26 cellular contexts compared by ENCODE assay signal in the genomic region with DNA sequence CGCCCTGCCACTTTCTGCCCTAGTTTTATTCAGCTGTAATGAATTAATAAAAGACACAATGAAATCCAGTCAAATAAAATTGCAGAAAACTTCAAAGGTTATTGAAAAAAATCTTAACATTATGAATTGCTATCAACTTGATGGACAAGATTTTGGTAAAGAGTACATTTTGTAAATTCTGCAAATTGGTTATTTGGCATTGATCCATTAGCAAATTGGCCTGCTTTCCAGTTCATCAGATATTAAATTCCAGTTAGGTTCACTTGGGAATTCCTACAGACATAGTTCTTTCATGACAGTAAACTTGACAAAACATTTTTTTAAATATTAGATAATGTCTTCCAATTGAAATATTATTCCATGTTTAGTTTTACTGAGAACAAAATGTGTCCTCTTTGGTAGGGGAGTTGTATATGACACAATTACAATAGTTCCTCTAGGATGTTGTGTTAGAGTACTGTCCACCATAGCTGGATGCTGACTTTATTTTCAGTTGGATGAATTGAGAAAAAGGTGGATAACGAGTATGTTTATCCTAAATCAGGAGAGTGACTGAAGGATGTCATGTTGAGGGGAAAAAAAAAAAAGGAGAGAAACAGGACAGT.
"Had no signal": no experiment of that assay in that cellular context is flagged by ENCODE, and none has a peak within 500 bp of the region (broad histone marks: within the 10 kb centered on the region; RNA-seq: fewer than 3 reads in every experiment).

No MANE protein-coding gene starts in this region.

- H3K4me1 ChIP-seq: right lobe of liver, uterus had no signal

- H3K27me3 Mint-ChIP-seq: activated CD4-positive, alpha-beta T cell treated with anti-CD3 and anti-CD28 coated beads for 36 hours; activated CD8-positive, alpha-beta memory T cell treated with anti-CD3 and anti-CD28 coated beads, Interleukin-2, amount 10 ng/mL, durations not matched to agents 7 days and 5 days; activated naive CD8-positive, alpha-beta T cell treated with anti-CD3 and anti-CD28 coated beads, Interleukin-2, amount 10 ng/mL, durations not matched to agents 7 days and 5 days; effector memory CD8-positive, alpha-beta T cell; memory B cell; stimulated activated memory B cell treated with anti-CD40 and anti-IgM and Interleukin-4, amounts not matched to agents 10 μg/mL and 1 μg/mL and 100 μg/mL, for 72 hours; stimulated activated naive CD8-positive, alpha-beta T cell treated with anti-CD3 and anti-CD28 coated beads, Interleukin-15, amount 100 ng/mL, for 72 hours; type B pancreatic cell had no signal

- H3K9me3 ChIP-seq: right lobe of liver, uterus had no signal

- H3K27ac ChIP-seq: right lobe of liver, uterus had no signal

- H3K27ac Mint-ChIP-seq: activated CD4-positive, alpha-beta T cell treated with anti-CD3 and anti-CD28 coated beads for 36 hours; activated CD8-positive, alpha-beta memory T cell treated with anti-CD3 and anti-CD28 coated beads, Interleukin-2, amount 10 ng/mL, durations not matched to agents 7 days and 5 days; activated CD8-positive, alpha-beta T cell treated with anti-CD3 and anti-CD28 coated beads, Interleukin-2, amount 10 ng/mL, durations not matched to agents 7 days and 5 days; activated naive CD4-positive, alpha-beta T cell treated with anti-CD3 and anti-CD28 coated beads for 36 hours; activated naive CD8-positive, alpha-beta T cell treated with anti-CD3 and anti-CD28 coated beads, Interleukin-2, amount 10 ng/mL, durations not matched to agents 7 days and 5 days; activated T-cell treated with anti-CD3 and anti-CD28 coated beads, Interleukin-2, amount 50 U/mL, for 72 hours; effector memory CD8-positive, alpha-beta T cell; memory B cell; natural killer cell; stimulated activated naive CD8-positive, alpha-beta T cell treated with anti-CD3 and anti-CD28 coated beads, Interleukin-15, amount 100 ng/mL, for 72 hours; type B pancreatic cell had no signal

- H3K9me3 Mint-ChIP-seq: activated naive CD4-positive, alpha-beta T cell treated with anti-CD3 and anti-CD28 coated beads for 36 hours; activated naive CD8-positive, alpha-beta T cell treated with anti-CD3 and anti-CD28 coated beads, Interleukin-2, amount 10 ng/mL, durations not matched to agents 7 days and 5 days; activated T-cell treated with anti-CD3 and anti-CD28 coated beads, Interleukin-2, amount 50 U/mL, for 72 hours; effector memory CD8-positive, alpha-beta T cell; natural killer cell; stimulated activated naive CD8-positive, alpha-beta T cell treated with anti-CD3 and anti-CD28 coated beads, Interleukin-15, amount 100 ng/mL, for 72 hours; type B pancreatic cell had no signal

- H3K36me3 Mint-ChIP-seq: natural killer cell had no signal

- ATAC-seq: activated CD4-positive, alpha-beta T cell treated with anti-CD3 and anti-CD28 coated beads for 36 hours; activated CD8-positive, alpha-beta memory T cell treated with anti-CD3 and anti-CD28 coated beads, Interleukin-2, amount 10 ng/mL, durations not matched to agents 7 days and 5 days; activated CD8-positive, alpha-beta T cell treated with anti-CD3 and anti-CD28 coated beads, Interleukin-2, amount 10 ng/mL, durations not matched to agents 7 days and 5 days; activated T-cell treated with anti-CD3 and anti-CD28 coated beads, Interleukin-2, amount 50 U/mL, for 72 hours; effector memory CD8-positive, alpha-beta T cell; natural killer cell; right lobe of liver; stimulated activated memory B cell treated with anti-CD40 and anti-IgM and Interleukin-4, amounts not matched to agents 10 μg/mL and 1 μg/mL and 100 μg/mL, for 72 hours; stimulated activated naive CD8-positive, alpha-beta T cell treated with anti-CD3 and anti-CD28 coated beads, Interleukin-15, amount 100 ng/mL, for 72 hours had no signal

- H3K27me3 ChIP-seq: right lobe of liver, uterus had no signal

- H3K4me3 Mint-ChIP-seq: activated CD4-positive, alpha-beta T cell treated with anti-CD3 and anti-CD28 coated beads for 36 hours; activated CD8-positive, alpha-beta memory T cell treated with anti-CD3 and anti-CD28 coated beads, Interleukin-2, amount 10 ng/mL, durations not matched to agents 7 days and 5 days; activated CD8-positive, alpha-beta T cell treated with anti-CD3 and anti-CD28 coated beads, Interleukin-2, amount 10 ng/mL, durations not matched to agents 7 days and 5 days; activated naive CD4-positive, alpha-beta T cell treated with anti-CD3 and anti-CD28 coated beads for 36 hours; activated naive CD8-positive, alpha-beta T cell treated with anti-CD3 and anti-CD28 coated beads, Interleukin-2, amount 10 ng/mL, durations not matched to agents 7 days and 5 days; activated T-cell treated with anti-CD3 and anti-CD28 coated beads, Interleukin-2, amount 50 U/mL, for 72 hours; effector memory CD8-positive, alpha-beta T cell; memory B cell; natural killer cell; stimulated activated memory B cell treated with anti-CD40 and anti-IgM and Interleukin-4, amounts not matched to agents 10 μg/mL and 1 μg/mL and 100 μg/mL, for 72 hours; stimulated activated naive CD8-positive, alpha-beta T cell treated with anti-CD3 and anti-CD28 coated beads, Interleukin-15, amount 100 ng/mL, for 72 hours; type B pancreatic cell had no signal

- H3K4me1 Mint-ChIP-seq: activated CD4-positive, alpha-beta T cell treated with anti-CD3 and anti-CD28 coated beads for 36 hours; activated CD8-positive, alpha-beta memory T cell treated with anti-CD3 and anti-CD28 coated beads, Interleukin-2, amount 10 ng/mL, durations not matched to agents 7 days and 5 days; activated naive CD8-positive, alpha-beta T cell treated with anti-CD3 and anti-CD28 coated beads, Interleukin-2, amount 10 ng/mL, durations not matched to agents 7 days and 5 days; stimulated activated naive CD8-positive, alpha-beta T cell treated with anti-CD3 and anti-CD28 coated beads, Interleukin-15, amount 100 ng/mL, for 72 hours had no signal

- H3K36me3 ChIP-seq: right lobe of liver, uterus had no signal

- H3K4me3 ChIP-seq: right lobe of liver, skin epidermis, uterus had no signal

- DNase-seq: activated CD4-positive, alpha-beta T cell treated with anti-CD3 and anti-CD28 coated beads for 36 hours; activated CD4-positive, CD25-positive, alpha-beta regulatory T cell; activated CD8-positive, alpha-beta memory T cell treated with anti-CD3 and anti-CD28 coated beads, Interleukin-2, amount 10 ng/mL, durations not matched to agents 7 days and 5 days; activated CD8-positive, alpha-beta T cell treated with anti-CD3 and anti-CD28 coated beads, Interleukin-2, amount 10 ng/mL, durations not matched to agents 7 days and 5 days; activated effector memory CD4-positive, alpha-beta T cell treated with Interleukin-2 at 50 U/mL for 16 hours; activated naive CD4-positive, alpha-beta T cell treated with anti-CD3 and anti-CD28 coated beads for 36 hours; activated naive CD8-positive, alpha-beta T cell treated with anti-CD3 and anti-CD28 coated beads, Interleukin-2, amount 10 ng/mL, durations not matched to agents 7 days and 5 days; activated T-cell treated with anti-CD3 and anti-CD28 coated beads, Interleukin-2, amount 50 U/mL, for 72 hours; amygdala; cortex of kidney; effector memory CD8-positive, alpha-beta T cell; erythroblast; glutamatergic neuron; hippocampal formation; left cardiac atrium; natural killer cell; posterior cingulate gyrus; right lobe of liver; stimulated activated CD4-positive, alpha-beta T cell treated with anti-CD3 and anti-CD28 coated beads, Interleukin-4, amount 100 ng/mL, for 24 hours; stimulated activated naive CD8-positive, alpha-beta T cell treated with anti-CD3 and anti-CD28 coated beads, Interleukin-15, amount 100 ng/mL, for 72 hours; substantia nigra; uterus had no signal
